ENCODE assay signal across 32 cellular contexts in the genomic region with DNA sequence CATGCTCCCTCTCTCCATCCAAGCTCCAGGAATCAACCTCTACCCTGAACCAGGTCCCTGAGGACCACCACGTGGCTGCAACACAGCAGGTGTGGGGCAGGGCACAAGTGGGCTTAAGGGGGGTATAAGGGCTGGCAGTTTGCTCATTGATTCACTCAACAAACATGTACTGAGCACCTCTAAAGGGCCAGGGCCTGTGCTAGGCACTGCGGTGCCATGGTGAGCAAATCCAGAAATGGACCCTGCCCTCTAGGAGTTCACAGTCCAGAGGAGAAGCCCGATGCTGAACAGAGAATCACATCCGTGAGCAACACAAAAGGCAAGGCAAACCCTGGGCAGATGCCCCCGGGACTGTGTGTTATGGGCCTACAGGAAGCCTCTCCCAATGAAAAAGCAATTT. TPM values are rescaled to one million over a fixed set of nuclear protein-coding genes. Genes with fewer than 3 reads are reported as not detected.
DNase-seq lines count a peak whose midpoint lies in the region; ATAC-seq and FAIRE-seq lines count a peak whose summit lies in the region.
"Had no signal": no experiment of that assay in that cellular context is flagged by ENCODE, and none has a peak within 500 bp of the region (broad histone marks: within the 10 kb centered on the region; RNA-seq: fewer than 3 reads in every experiment).

No MANE protein-coding gene starts in this region.

- H3K36me3 ChIP-seq in Karpas-422 (ENCODE audit: insufficient read depth, low read length) (no peaks in the 10 kb centered on the region), esophagus (ENCODE audit: control insufficient read depth in 2 of 2, insufficient read depth in 2 of 2, low read length in 1 of 2) (no peaks in the 10 kb centered on the region), small intestine (ENCODE audit: control insufficient read depth in 2 of 2, insufficient read depth in 2 of 2, low read length in 2 of 2) (no peaks in the 10 kb centered on the region)
- H3K36me3 ChIP-seq: prostate gland had no signal

- peak overlapping the region; percentile 67 for H3K4me3 ChIP-seq in Karpas-422 (ENCODE audit: low read length)
- no peak overlapping the region for H3K4me3 ChIP-seq in esophagus (ENCODE audit: low read depth in 1 of 2, low read length in 2 of 2)
- H3K4me3 ChIP-seq in small intestine (ENCODE audit: low read depth in 1 of 2, low read length in 2 of 2), result no peak overlapping the region
- H3K4me3 ChIP-seq: K562, prostate gland had no signal

- H3K4me2 ChIP-seq in Karpas-422 (ENCODE audit: low read depth, low read length, poor library complexity, severe bottlenecking), result peak overlapping the region; percentile 81

- H3K9me2 ChIP-seq in Karpas-422 (replicated peaks; ENCODE audit: insufficient read depth, low read length), result no peaks in the 10 kb centered on the region

- H4K20me1 ChIP-seq in Karpas-422 (ENCODE audit: insufficient read depth, low read depth, low read length), result no peaks in the 10 kb centered on the region

- no peak for ATAC-seq in GM18873 (IDR thresholded peaks at IDR 0.05; ENCODE audit: low FRiP score, unreplicated experiment)
- ATAC-seq: K562, left colon, sciatic nerve had no signal

- H3K27ac ChIP-seq in Karpas-422 (ENCODE audit: low read length) (peak overlapping the region; percentile 99), esophagus (ENCODE audit: low read depth in 2 of 2, low read length in 1 of 2) (peak overlapping the region; percentile 51 to 85), small intestine (ENCODE audit: low read depth in 1 of 2, low read length in 1 of 2) (no peak overlapping the region)
- H3K27ac ChIP-seq: epithelial cell of prostate, prostate gland had no signal

- H3K27me3 ChIP-seq in Karpas-422 (ENCODE audit: low read length) (no peaks in the 10 kb centered on the region), esophagus (ENCODE audit: control insufficient read depth in 1 of 2, insufficient read depth in 2 of 2, low read length in 2 of 2) (no peaks in the 10 kb centered on the region), small intestine (ENCODE audit: control insufficient read depth in 2 of 2, insufficient read depth in 2 of 2, low read length in 2 of 2) (no peaks in the 10 kb centered on the region)

- 87 to 91% methylated on average over 5 of the region's 5 CpGs for WGBS in esophagus, 2 donors
- 58 to 80% (median 60%) methylated on average over 5 of the region's 5 CpGs for WGBS in small intestine, 3 donors

- H3K9ac ChIP-seq in Karpas-422 (ENCODE audit: low read length), result peak overlapping the region; percentile 87

- H3K4me1 ChIP-seq in Karpas-422 (ENCODE audit: low read length), result peaks cover 100% of the 10 kb centered on the region
- H3K4me1 ChIP-seq in esophagus (ENCODE audit: control insufficient read depth in 2 of 2, insufficient read depth in 2 of 2, low read length in 1 of 2), result peaks cover 3 to 28% of the 10 kb centered on the region in 2 donors
- no peaks in the 10 kb centered on the region for H3K4me1 ChIP-seq in small intestine (ENCODE audit: control insufficient read depth in 2 of 2, insufficient read depth in 1 of 2, low read depth in 1 of 2, low read length in 1 of 2)
- H3K4me1 ChIP-seq: prostate gland had no signal

- no peaks in the 10 kb centered on the region for H3K79me2 ChIP-seq in Karpas-422 (ENCODE audit: low read length)

- H3K9me3 ChIP-seq in Karpas-422 (ENCODE audit: low read length) (no peaks in the 10 kb centered on the region), esophagus (ENCODE audit: control insufficient read depth in 2 of 2, insufficient read depth in 1 of 2, low read depth in 1 of 2, low read length in 1 of 2) (no peaks in the 10 kb centered on the region), small intestine (ENCODE audit: control insufficient read depth, low read depth) (no peaks in the 10 kb centered on the region)
- H3K9me3 ChIP-seq: prostate gland had no signal

- FAIRE-seq in small intestine (lab: Jason Lieb, UNC), result no peak
- FAIRE-seq: HTR-8/SVneo, K562 had no signal

- H2AFZ ChIP-seq in Karpas-422 (ENCODE audit: low read length), result no peak overlapping the region

- peak; percentile 29 for DNase-seq in activated CD4-positive, CD25-positive, alpha-beta regulatory T cell treated with anti-CD3 and anti-CD28 coated beads, Interleukin-2, amount 50 U/mL, for 72 hours
- DNase-seq in activated CD4-positive, CD25-positive, alpha-beta regulatory T cell (lab: John Stamatoyannopoulos, UW), result no peak
- DNase-seq in Karpas-422, result peak; percentile 65
- peak; percentile 58 for DNase-seq in small intestine
- DNase-seq in NCI-H524 (lab: John Stamatoyannopoulos, UW), result no peak
- no peak for DNase-seq in ureter (ENCODE audit: low spot score)
- DNase-seq: 8988T; activated B cell treated with CpG ODN at 0.5 μM for 24 hours; activated naive CD4-positive, alpha-beta T cell treated with anti-CD3 and anti-CD28 coated beads, Interleukin-2, amount 10 ng/mL, durations not matched to agents 7 days and 5 days; CD8-positive, alpha-beta memory T cell; effector CD4-positive, alpha-beta T cell; GOT3; HFFc6; left colon; mesenchymal stem cell; NCI-H1092 treated with DMSO at 0.1 percent for 48 hours; NCI-H187; NCI-H524 treated with DMSO at 0.1 percent for 48 hours; OCI-M1; stimulated activated CD4-positive, alpha-beta T cell treated with anti-CD3 and anti-CD28 coated beads, Interleukin-4, amount 100 ng/mL, for 4 hours; T-helper 1 cell; trophoblast cell had no signal

RNA-seq across cellular contexts. Expression of a gene that starts 6.5 kb away (rescaled TPM):
- total RNA-seq in Karpas-422 (2014; rRNA removed; shearing (Covaris generic); ENCODE audit: low replicate concordance), result 0.07 and 0.63 TPM in 2 replicates
- polyA plus RNA-seq in esophagus, result not detected
- not detected for polyA plus RNA-seq in small intestine
- total RNA-seq in ureter, result 0.70 TPM
- total RNA-seq: activated B cell treated with CpG ODN at 0.5 μM for 24 hours; CD8-positive, alpha-beta memory T cell; Daoy; HFFc6; K562; left colon; MCF 10A; sciatic nerve; subcutaneous adipose tissue had no signal
- polyA plus RNA-seq: CD8-positive, alpha-beta memory T cell; K562 had no signal

RNA-seq across cellular contexts. Expression of a gene that starts 17.6 kb away (rescaled TPM):
- 0.97 and 4.5 TPM in 2 replicates for total RNA-seq in Karpas-422 (2014; rRNA removed; shearing (Covaris generic); ENCODE audit: low replicate concordance)
- polyA plus RNA-seq in esophagus (10 to 100 TPM in 1 of 2 donors, 1 to 10 TPM in 1; 3.1 to 48.8 TPM), small intestine (under 1 TPM in 1 of 3 donors, not detected in 2; 0.12 TPM)
- 0.34 TPM for total RNA-seq in ureter
- total RNA-seq: activated B cell treated with CpG ODN at 0.5 μM for 24 hours; CD8-positive, alpha-beta memory T cell; Daoy; HFFc6; K562; left colon; MCF 10A; subcutaneous adipose tissue had no signal
- polyA plus RNA-seq: CD8-positive, alpha-beta memory T cell; K562 had no signal

RNA-seq across cellular contexts. Expression of a gene that starts 28.7 kb away (rescaled TPM):
- total RNA-seq in Karpas-422 (2014; rRNA removed; shearing (Covaris generic); ENCODE audit: low replicate concordance), result 0.04 and 0.79 TPM in 2 replicates
- under 1 TPM; 0.02 to 0.08 TPM for polyA plus RNA-seq in esophagus
- under 1 TPM in 1 of 3 donors, not detected in 2; 0.09 TPM for polyA plus RNA-seq in small intestine
- total RNA-seq in ureter, result not detected
- total RNA-seq: activated B cell treated with CpG ODN at 0.5 μM for 24 hours; CD8-positive, alpha-beta memory T cell; HFFc6; left colon; MCF 10A had no signal
- polyA plus RNA-seq: CD8-positive, alpha-beta memory T cell had no signal

RNA-seq across cellular contexts. Expression of a gene that starts 40.3 kb away (rescaled TPM):
- 27.4 and 49.8 TPM in 2 replicates for total RNA-seq in Karpas-422 (2014; rRNA removed; shearing (Covaris generic); ENCODE audit: low replicate concordance)
- under 1 TPM; 0.36 to 0.39 TPM for polyA plus RNA-seq in esophagus
- polyA plus RNA-seq in small intestine, result 10 to 100 TPM in 1 of 3 donors, not detected in 2; 13.5 TPM
- 6.2 TPM for total RNA-seq in ureter
- total RNA-seq: activated B cell treated with CpG ODN at 0.5 μM for 24 hours, K562, MCF 10A had no signal

Comparison
In these comparisons a context has a peak if more than half of its experiments do, and no peak if none do; other contexts are left out.
1. DNase-seq: peak in activated CD4-positive, CD25-positive, alpha-beta regulatory T cell treated with anti-CD3 and anti-CD28 coated beads, Interleukin-2, amount 50 U/mL, for 72 hours (single experiment), Karpas-422 (single experiment) and small intestine (single experiment); none in activated CD4-positive, CD25-positive, alpha-beta regulatory T cell (0 of 4), NCI-H524 (0 of 2) and ureter (single experiment).
2. H3K27ac ChIP-seq: peak in Karpas-422 (single experiment) and esophagus (2 of 2); none in small intestine (0 of 2).